ENCODE assay signal across 35 cellular contexts in genomic region chr3:144381607-144382006, GRCh38.
"Had no signal": no experiment of that assay in that cellular context is flagged by ENCODE, and none has a peak within 500 bp of the region (broad histone marks: within the 10 kb centered on the region; RNA-seq: fewer than 3 reads in every experiment).

No MANE protein-coding gene starts in this region.

- H3K27ac Mint-ChIP-seq: activated CD8-positive, alpha-beta T cell treated with anti-CD3 and anti-CD28 coated beads for 36 hours; activated naive CD8-positive, alpha-beta T cell treated with anti-CD3 and anti-CD28 coated beads for 36 hours; activated T-cell treated with anti-CD3 and anti-CD28 coated beads, Interleukin-2, amount 50 U/mL, for 72 hours; activated T-helper 17 cell treated with anti-CD3 and anti-CD28 coated beads, Interleukin-2, amount 50 U/mL, for 72 hours had no signal

- H3K4me3 ChIP-seq: cardiac muscle cell, Peyer's patch had no signal

- H3K4me1 Mint-ChIP-seq: activated naive CD8-positive, alpha-beta T cell treated with anti-CD3 and anti-CD28 coated beads for 36 hours; activated T-helper 17 cell treated with anti-CD3 and anti-CD28 coated beads, Interleukin-2, amount 50 U/mL, for 72 hours had no signal

- H3K36me3 Mint-ChIP-seq: activated naive CD8-positive, alpha-beta T cell treated with anti-CD3 and anti-CD28 coated beads for 36 hours had no signal

- H3K4me3 Mint-ChIP-seq: activated CD8-positive, alpha-beta T cell treated with anti-CD3 and anti-CD28 coated beads for 36 hours; activated naive CD8-positive, alpha-beta T cell treated with anti-CD3 and anti-CD28 coated beads for 36 hours; activated T-cell treated with anti-CD3 and anti-CD28 coated beads, Interleukin-2, amount 50 U/mL, for 72 hours; activated T-helper 17 cell treated with anti-CD3 and anti-CD28 coated beads, Interleukin-2, amount 50 U/mL, for 72 hours had no signal

- H3K4me2 ChIP-seq: KMS-11 had no signal

- DNase-seq: activated CD4-positive, alpha-beta T cell treated with anti-CD3 and anti-CD28 coated beads for 1 hour; activated CD4-positive, alpha-beta T cell treated with anti-CD3 and anti-CD28 coated beads for 48 hours; activated CD4-positive, alpha-beta T cell treated with anti-CD3 and anti-CD28 coated beads, Interleukin-2, amount 50 U/mL, for 4 hours; activated CD4-positive, CD25-positive, alpha-beta regulatory T cell; activated CD8-positive, alpha-beta T cell treated with anti-CD3 and anti-CD28 coated beads for 36 hours; activated effector memory CD4-positive, alpha-beta T cell treated with anti-CD3 and anti-CD28 coated beads, Interleukin-2, amount 50 U/mL, for 16 hours; activated naive CD4-positive, alpha-beta T cell; activated naive CD4-positive, alpha-beta T cell treated with anti-CD3 and anti-CD28 coated beads, Interleukin-2, amount 50 U/mL, for 16 hours; activated naive CD8-positive, alpha-beta T cell treated with anti-CD3 and anti-CD28 coated beads for 36 hours; activated T-cell treated with anti-CD3 and anti-CD28 coated beads, Interleukin-2, amount 50 U/mL, for 1 hour; activated T-cell treated with anti-CD3 and anti-CD28 coated beads, Interleukin-2, amount 50 U/mL, for 72 hours; amniotic stem cell; aorta; brain microvascular endothelial cell; NCI-H1092 treated with DMSO at 0.1 percent for 48 hours; NCI-H146; NCI-H187; NCI-H2029 treated with DMSO at 0.1 percent for 48 hours; NCI-H2107; NCI-H2171; NCI-H510A; NCI-H526; NCI-H748 treated with DMSO at 0.1 percent for 48 hours; OCI-M1; Peyer's patch; Right ventricle myocardium superior; RPMI8226; SW 1271; T-helper 1 cell; T-helper 2 cell; T-helper 9 cell; WERI-Rb-1 had no signal

- H3K36me3 ChIP-seq: brain microvascular endothelial cell, cardiac muscle cell, Peyer's patch, WERI-Rb-1 had no signal

- H3K9ac ChIP-seq: KMS-11 had no signal

- H3K27me3 ChIP-seq: brain microvascular endothelial cell, cardiac muscle cell, Peyer's patch had no signal

- H3K9me3 Mint-ChIP-seq: activated naive CD8-positive, alpha-beta T cell treated with anti-CD3 and anti-CD28 coated beads for 36 hours; activated T-helper 17 cell treated with anti-CD3 and anti-CD28 coated beads, Interleukin-2, amount 50 U/mL, for 72 hours had no signal

- ATAC-seq: activated CD8-positive, alpha-beta T cell treated with anti-CD3 and anti-CD28 coated beads for 36 hours; activated T-cell treated with anti-CD3 and anti-CD28 coated beads, Interleukin-2, amount 50 U/mL, for 72 hours; activated T-helper 17 cell treated with anti-CD3 and anti-CD28 coated beads, Interleukin-2, amount 50 U/mL, for 72 hours had no signal

- H3K4me1 ChIP-seq: Peyer's patch had no signal

- H3K27ac ChIP-seq: brain microvascular endothelial cell, cardiac muscle cell, KMS-11, Peyer's patch, WERI-Rb-1 had no signal

- H3K27me3 Mint-ChIP-seq: activated CD8-positive, alpha-beta T cell treated with anti-CD3 and anti-CD28 coated beads for 36 hours; activated naive CD8-positive, alpha-beta T cell treated with anti-CD3 and anti-CD28 coated beads for 36 hours; activated T-helper 17 cell treated with anti-CD3 and anti-CD28 coated beads, Interleukin-2, amount 50 U/mL, for 72 hours had no signal
